In the genomic region with DNA sequence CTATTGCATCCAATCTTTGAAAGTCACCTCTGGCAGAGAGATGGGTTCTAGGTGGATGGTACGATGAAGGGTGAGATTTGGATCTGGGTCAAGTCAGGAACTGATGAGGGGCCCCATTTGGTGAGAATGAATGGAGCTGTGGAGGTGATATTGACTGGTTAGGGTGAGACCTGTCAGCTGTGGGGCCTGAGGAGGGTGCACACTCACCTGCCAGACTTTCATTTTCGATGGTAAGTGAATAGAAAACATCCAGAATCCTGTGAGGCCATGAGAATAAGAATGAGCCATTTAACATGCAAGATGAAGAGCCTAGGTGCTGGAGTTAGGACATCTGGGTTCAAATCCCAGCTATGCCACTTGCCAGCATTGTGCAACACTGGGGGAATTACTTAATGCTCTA, we compare ENCODE assay signal across 31 cellular contexts. TPM values are rescaled to one million over a fixed set of nuclear protein-coding genes. Genes with fewer than 3 reads are reported as not detected.
"Had no signal": no experiment of that assay in that cellular context is flagged by ENCODE, and none has a peak within 500 bp of the region (broad histone marks: within the 10 kb centered on the region; RNA-seq: fewer than 3 reads in every experiment).

No MANE protein-coding gene starts in this region.

- H3K27ac Mint-ChIP-seq: activated T-helper 17 cell treated with anti-CD3 and anti-CD28 coated beads, Interleukin-2, amount 50 U/mL, for 72 hours had no signal

- H3K27ac ChIP-seq: ascending aorta, body of pancreas, coronary artery, Peyer's patch, RWPE1, SJSA1, VCaP had no signal

- H3K36me3 ChIP-seq: ascending aorta, Peyer's patch, SJSA1 had no signal

- DNase-seq: activated CD4-positive, alpha-beta T cell treated with anti-CD3 and anti-CD28 coated beads for 48 hours; activated CD4-positive, alpha-beta T cell treated with anti-CD3 and anti-CD28 coated beads, Interleukin-2, amount 50 U/mL, for 48 hours; activated naive CD4-positive, alpha-beta T cell treated with anti-CD3 and anti-CD28 coated beads, Interleukin-2, amount 50 U/mL, for 16 hours; activated T-cell treated with anti-CD3 and anti-CD28 coated beads for 4 hours; activated T-cell treated with anti-CD3 and anti-CD28 coated beads, Interleukin-2, amount 50 U/mL, for 48 hours; amniotic stem cell; body of pancreas; central memory CD4-positive, alpha-beta T cell; Karpas-422; NCI-H2029; NCI-H2107; NCI-H2171 treated with DMSO at 0.1 percent for 48 hours; NCI-H226; NCI-H526; NCI-H774; Peyer's patch; SHP77; SW 1271 had no signal

- H3K27me3 ChIP-seq: ascending aorta, body of pancreas, Peyer's patch, SJSA1 had no signal

- H3K4me3 Mint-ChIP-seq: activated T-helper 17 cell treated with anti-CD3 and anti-CD28 coated beads, Interleukin-2, amount 50 U/mL, for 72 hours had no signal

- H3K9me3 ChIP-seq: ascending aorta, body of pancreas, Peyer's patch had no signal

- ATAC-seq: activated T-helper 17 cell treated with anti-CD3 and anti-CD28 coated beads, Interleukin-2, amount 50 U/mL, for 72 hours; body of pancreas; K562; SK-N-SH treated with all-trans-retinoic acid at 6 μM for 48 hours had no signal

- H3K4me1 ChIP-seq: ascending aorta, body of pancreas, Peyer's patch, SJSA1 had no signal

- FAIRE-seq: bronchial epithelial cell, K562 had no signal

- H3K4me3 ChIP-seq: ascending aorta, body of pancreas, coronary artery, K562, Peyer's patch, SJSA1 had no signal

RNA-seq across cellular contexts. Expression of gene SUN5, which starts 6.8 kb away (rescaled TPM):
- total RNA-seq: activated CD8-positive, alpha-beta memory T cell treated with anti-CD3 and anti-CD28 coated beads for 36 hours; activated T-helper 17 cell treated with anti-CD3 and anti-CD28 coated beads, Interleukin-2, amount 50 U/mL, for 72 hours; ascending aorta; body of pancreas; bronchial epithelial cell; chondrocyte; K562; NCI-H460; Peyer's patch; SJSA1; T-helper 1 cell treated with Interleukin-12 subunit alpha and Interleukin-12 subunit beta and Interleukin-4 antibody, amounts not matched to agents 30 ng/mL and 1 ng/mL, for 36 hours had no signal
- polyA plus RNA-seq: K562 had no signal

RNA-seq across cellular contexts. Expression of gene BPIFB2, which starts 10.1 kb away (rescaled TPM):
- total RNA-seq: activated CD8-positive, alpha-beta memory T cell treated with anti-CD3 and anti-CD28 coated beads for 36 hours; activated T-helper 17 cell treated with anti-CD3 and anti-CD28 coated beads, Interleukin-2, amount 50 U/mL, for 72 hours; ascending aorta; body of pancreas; bronchial epithelial cell; chondrocyte; K562; NCI-H460; Peyer's patch; SJSA1; T-helper 1 cell treated with Interleukin-12 subunit alpha and Interleukin-12 subunit beta and Interleukin-4 antibody, amounts not matched to agents 30 ng/mL and 1 ng/mL, for 36 hours had no signal
- polyA plus RNA-seq: K562 had no signal

RNA-seq across cellular contexts. Expression of gene BPIFB6, which starts 34.0 kb away (rescaled TPM):
- total RNA-seq: activated CD8-positive, alpha-beta memory T cell treated with anti-CD3 and anti-CD28 coated beads for 36 hours; activated T-helper 17 cell treated with anti-CD3 and anti-CD28 coated beads, Interleukin-2, amount 50 U/mL, for 72 hours; ascending aorta; body of pancreas; bronchial epithelial cell; chondrocyte; K562; NCI-H460; Peyer's patch; SJSA1; T-helper 1 cell treated with Interleukin-12 subunit alpha and Interleukin-12 subunit beta and Interleukin-4 antibody, amounts not matched to agents 30 ng/mL and 1 ng/mL, for 36 hours had no signal
- polyA plus RNA-seq: K562 had no signal

RNA-seq across cellular contexts. Expression of gene BPIFB3, which starts 56.3 kb away (rescaled TPM):
- total RNA-seq: activated CD8-positive, alpha-beta memory T cell treated with anti-CD3 and anti-CD28 coated beads for 36 hours; activated T-helper 17 cell treated with anti-CD3 and anti-CD28 coated beads, Interleukin-2, amount 50 U/mL, for 72 hours; ascending aorta; body of pancreas; bronchial epithelial cell; chondrocyte; K562; NCI-H460; Peyer's patch; SJSA1; T-helper 1 cell treated with Interleukin-12 subunit alpha and Interleukin-12 subunit beta and Interleukin-4 antibody, amounts not matched to agents 30 ng/mL and 1 ng/mL, for 36 hours had no signal
- polyA plus RNA-seq: K562 had no signal
